In the genomic region with DNA sequence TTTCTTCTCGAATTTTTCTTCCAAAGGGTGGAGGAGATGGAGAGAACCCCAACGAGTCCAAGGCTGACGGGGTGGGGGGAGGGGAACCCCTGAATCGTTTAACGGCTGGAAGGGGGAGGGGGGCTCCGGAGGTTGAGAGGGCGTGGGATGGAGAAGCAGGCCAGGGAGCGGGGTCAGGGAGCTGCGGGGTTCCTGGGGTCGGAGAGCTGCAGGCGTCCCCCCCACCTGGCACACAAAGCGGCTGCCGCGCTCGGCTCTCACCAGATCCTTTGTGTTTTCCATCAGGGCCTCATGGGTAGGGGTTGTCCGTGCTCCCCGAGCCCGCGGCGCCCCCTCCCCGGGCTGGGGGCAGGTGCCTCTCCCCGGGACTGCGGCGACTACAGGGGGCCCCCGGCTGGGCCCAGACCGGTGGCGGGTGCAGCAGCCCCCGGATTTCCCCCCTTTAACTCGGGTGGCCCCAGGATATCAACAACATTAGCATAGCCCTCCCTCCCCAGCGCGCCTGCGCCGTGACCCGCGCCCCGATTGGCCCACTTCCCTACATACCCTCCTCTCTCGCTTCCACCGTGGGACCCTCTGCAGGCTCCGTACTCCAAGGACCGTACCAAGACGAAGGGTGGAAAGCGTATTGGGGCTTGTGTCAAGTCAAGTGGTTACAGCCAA, we compare ENCODE assay signal across 8 cellular contexts. TPM values are rescaled to one million over a fixed set of nuclear protein-coding genes. Genes with fewer than 3 reads are reported as not detected.
DNase-seq lines count a peak whose midpoint lies in the region; TF ChIP-seq lines count a peak whose summit lies in the region.

Gene MBTD1 (minus strand): TSS at position 476 of the 663 bp plus-strand sequence. CDS start 34,888 bp downstream, outside the sequence.

- POLR2A ChIA-PET in HEK293 (lab: Yijun Ruan, JAX): interaction anchor here (1.0 kb wide), 2 partner anchors 13 to 94 kb away, joined by 3 to 4 read pairs; partner anchors contain the start of gene NME2

- peaks cover 28 to 56% of the 10 kb centered on the region in 2 experiments for H3K36me3 ChIP-seq in HEK293 (ENCODE audit: control insufficient read depth in 2 of 2, insufficient read depth in 1 of 2, low read length in 2 of 2)
- H3K36me3 ChIP-seq in neutrophil: peaks cover 3% of the 10 kb centered on the region

- H3K36me3 Mint-ChIP-seq in activated naive CD4-positive, alpha-beta T cell treated with anti-CD3 and anti-CD28 coated beads, Interleukin-2, amount 10 ng/mL, durations not matched to agents 7 days and 5 days: peaks cover 38% of the 10 kb centered on the region

- TF ChIP-seq CTCF in HEK293 (tag by site-specific recombination; IDR thresholded peaks at IDR 0.05): no peak
- TF ChIP-seq CTCF in neutrophil (IDR thresholded peaks at IDR 0.05): no peak
- no peak for TF ChIP-seq CTCF in subcutaneous adipose tissue (IDR thresholded peaks at IDR 0.05; ENCODE audit: low read depth)

- CTCF ChIA-PET in HEK293 (lab: Yijun Ruan, JAX): no interaction called here
- CTCF ChIA-PET in activated naive CD4-positive, alpha-beta T cell treated with anti-CD3 and anti-CD28 coated beads, Interleukin-2, amount 10 ng/mL, durations not matched to agents 7 days and 5 days (lab: Charles Lee): no interaction called here

- DNase-seq in G401 (ENCODE audit: low spot score) (peak; percentile 95), MV-4-11 (lab: John Stamatoyannopoulos, UW) (peak; percentile 98), SK-N-DZ (ENCODE audit: low spot score) (peak; percentile 99), germinal center (ENCODE audit: low spot score) (peak; percentile 98)
- peak; percentile 98 for DNase-seq in activated naive CD4-positive, alpha-beta T cell treated with anti-CD3 and anti-CD28 coated beads, Interleukin-2, amount 10 ng/mL, durations not matched to agents 7 days and 5 days

- peak within 1 kb of the TSS; percentile 97 for H3K27ac Mint-ChIP-seq in activated naive CD4-positive, alpha-beta T cell treated with anti-CD3 and anti-CD28 coated beads, Interleukin-2, amount 10 ng/mL, durations not matched to agents 7 days and 5 days

- H3K27ac ChIP-seq in HEK293 (ENCODE audit: extremely low read depth, low read depth, low read length) (peak within 1 kb of the TSS; percentile 96), neutrophil (peak within 1 kb of the TSS; percentile 98)

- H3K9me3 ChIP-seq in HEK293 (ENCODE audit: control insufficient read depth, insufficient read depth, low read depth, low read length) (no peaks in the 10 kb centered on the region), neutrophil (no peaks in the 10 kb centered on the region)

- H3K4me1 ChIP-seq in HEK293 (ENCODE audit: control insufficient read depth, insufficient read depth, low read length): peaks cover 4% of the 10 kb centered on the region
- peaks cover 58 to 67% of the 10 kb centered on the region in 2 experiments for H3K4me1 ChIP-seq in neutrophil (ENCODE audit: control insufficient read depth in 1 of 2, insufficient read depth in 1 of 2, low read depth in 1 of 2, low read length in 1 of 2)

- peak within 1 kb of the TSS; percentile 93 for H3K4me3 ChIP-seq in HEK293 (ENCODE audit: low read depth, low read length)
- peak within 1 kb of the TSS; percentile 93 to 100 for H3K4me3 ChIP-seq in neutrophil (ENCODE audit: low read depth in 1 of 2, low read length in 1 of 2)

- H3K4me3 Mint-ChIP-seq in activated naive CD4-positive, alpha-beta T cell treated with anti-CD3 and anti-CD28 coated beads, Interleukin-2, amount 10 ng/mL, durations not matched to agents 7 days and 5 days: peak within 1 kb of the TSS; percentile 86

- in situ Hi-C loops in G401 (cut with HindIII; ENCODE audit: low sequenced_read_pairs): no loop called here

- no peaks in the 10 kb centered on the region for H3K27me3 ChIP-seq in neutrophil

- no peaks in the 10 kb centered on the region for H3K27me3 Mint-ChIP-seq in activated naive CD4-positive, alpha-beta T cell treated with anti-CD3 and anti-CD28 coated beads, Interleukin-2, amount 10 ng/mL, durations not matched to agents 7 days and 5 days

- peaks cover 60% of the 10 kb centered on the region for H3K4me1 Mint-ChIP-seq in activated naive CD4-positive, alpha-beta T cell treated with anti-CD3 and anti-CD28 coated beads, Interleukin-2, amount 10 ng/mL, durations not matched to agents 7 days and 5 days

- H3K9me3 Mint-ChIP-seq in activated naive CD4-positive, alpha-beta T cell treated with anti-CD3 and anti-CD28 coated beads, Interleukin-2, amount 10 ng/mL, durations not matched to agents 7 days and 5 days: no peaks in the 10 kb centered on the region

TF ChIP-seq in HEK293, 187 proteins besides CTCF, POLR2A, EP300 and RAD21 (continues in another document):
- TF ChIP-seq ZNF837 (tag by site-specific recombination; IDR thresholded peaks at IDR 0.05): no peak
- no peak for TF ChIP-seq BCL11B (tag by site-specific recombination; IDR thresholded peaks at IDR 0.05; ENCODE audit: low read depth)
- TF ChIP-seq ZNF10 (tag by site-specific recombination; IDR thresholded peaks at IDR 0.05): no peak
- TF ChIP-seq GLIS1 (tag by site-specific recombination; IDR thresholded peaks at IDR 0.05): no peak
- no peak for TF ChIP-seq PRDM4 (tag by site-specific recombination; IDR thresholded peaks at IDR 0.05)
- TF ChIP-seq TRIM28 (IDR thresholded peaks at IDR 0.05; ENCODE audit: borderline replicate concordance, low read length): no peak
- TF ChIP-seq PRDM2 (tag by site-specific recombination; IDR thresholded peaks at IDR 0.05; ENCODE audit: borderline replicate concordance): no peak

RNA-seq across cellular contexts. Expression of gene MBTD1, which starts in this region (rescaled TPM):
- 6.5 and 14.0 TPM in 2 replicates for total RNA-seq in G401 (2014; rRNA removed; shearing (Covaris generic))
- polyA plus RNA-seq in SK-N-DZ (2014; cell fraction: cytosol; rRNA removed): 33.0 and 37.0 TPM in 2 replicates
- 31.9 and 52.7 TPM in 2 replicates for polyA plus RNA-seq in SK-N-DZ (2014; cell fraction: nucleus; rRNA removed)
- 10 to 100 TPM; 19.2 to 26.5 (median 25.6) TPM for total RNA-seq in subcutaneous adipose tissue

Comparison
In these comparisons a context has a peak if more than half of its experiments do, and no peak if none do; other contexts are left out.
1. Peak in every context shown above with its lines: DNase-seq, H3K4me3 ChIP-seq and H3K27ac ChIP-seq.